1 cellular context compared by ENCODE assay signal in the genomic region with DNA sequence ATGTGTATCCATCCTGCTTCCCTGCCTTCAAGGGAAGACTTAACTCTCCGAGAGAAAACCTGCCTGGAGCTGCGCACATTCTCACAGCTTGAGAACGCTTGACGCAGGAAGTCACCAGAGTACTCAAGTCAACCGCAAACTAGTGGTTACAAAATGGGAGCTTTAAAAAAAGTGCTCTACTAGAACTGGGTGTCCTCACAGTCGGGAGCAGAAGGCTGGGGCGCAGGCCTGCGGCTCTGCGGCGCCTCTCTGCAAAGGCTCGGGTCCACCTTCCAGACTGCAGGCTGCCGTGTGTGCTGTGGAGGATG.
TF ChIP-seq lines count a peak whose summit lies in the region.

No MANE protein-coding gene starts in this region.

TF ChIP-seq in GM12878, 131 proteins besides CTCF, POLR2A, EP300 and RAD21 (continued from another document):
- TF ChIP-seq, protein P1, sequence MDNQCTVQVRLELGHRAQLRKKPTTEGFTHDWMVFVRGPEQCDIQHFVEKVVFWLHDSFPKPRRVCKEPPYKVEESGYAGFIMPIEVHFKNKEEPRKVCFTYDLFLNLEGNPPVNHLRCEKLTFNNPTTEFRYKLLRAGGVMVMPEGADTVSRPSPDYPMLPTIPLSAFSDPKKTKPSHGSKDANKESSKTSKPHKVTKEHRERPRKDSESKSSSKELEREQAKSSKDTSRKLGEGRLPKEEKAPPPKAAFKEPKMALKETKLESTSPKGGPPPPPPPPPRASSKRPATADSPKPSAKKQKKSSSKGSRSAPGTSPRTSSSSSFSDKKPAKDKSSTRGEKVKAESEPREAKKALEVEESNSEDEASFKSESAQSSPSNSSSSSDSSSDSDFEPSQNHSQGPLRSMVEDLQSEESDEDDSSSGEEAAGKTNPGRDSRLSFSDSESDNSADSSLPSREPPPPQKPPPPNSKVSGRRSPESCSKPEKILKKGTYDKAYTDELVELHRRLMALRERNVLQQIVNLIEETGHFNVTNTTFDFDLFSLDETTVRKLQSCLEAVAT (IDR thresholded peaks at IDR 0.05) = no peak
- TF ChIP-seq BACH1 (IDR thresholded peaks at IDR 0.05; ENCODE audit: borderline replicate concordance) = no peak
TF ChIP-seq in GM12878: peak in this region for 0.
